ENCODE assay signal across 23 cellular contexts in genomic region chr4:16337936-16338335, GRCh38.
A peak's percentile ranks its signal among the peaks of the same experiment; 100 is the strongest.
DNase-seq lines count a peak whose midpoint lies in the region; ATAC-seq and TF ChIP-seq lines count a peak whose summit lies in the region.
"Had no signal": no experiment of that assay in that cellular context is flagged by ENCODE, and none has a peak within 500 bp of the region (broad histone marks: within the 10 kb centered on the region; RNA-seq: fewer than 3 reads in every experiment).

No MANE protein-coding gene starts in this region.

- H3K9me3 Mint-ChIP-seq in activated naive CD8-positive, alpha-beta T cell treated with anti-CD3 and anti-CD28 coated beads, Interleukin-2, amount 50 U/mL, for 24 hours = no peaks in the 10 kb centered on the region
- H3K9me3 Mint-ChIP-seq in stimulated activated naive B cell treated with anti-CD40 and anti-IgM and Interleukin-4, amounts not matched to agents 10 μg/mL and 1 μg/mL and 100 μg/mL, for 72 hours = no peaks in the 10 kb centered on the region
- H3K9me3 Mint-ChIP-seq: CD4-positive, alpha-beta memory T cell; T-helper 1 cell treated with Interleukin-12 subunit alpha and Interleukin-12 subunit beta and Interleukin-4 antibody, amounts not matched to agents 30 μg/mL and 1 μg/mL, for 36 hours had no signal

- in situ Hi-C loops in GM23248 (cut with MboI) (no loop called here), ACHN (cut with HindIII; ENCODE audit: low pct_ligation_motif_present, low pct_unique_long_range_greater_than_20kb, low sequenced_read_pairs) (no loop called here)

- H3K79me2 ChIP-seq in GM23248 (ENCODE audit: insufficient read depth) = no peaks in the 10 kb centered on the region

- no peaks in the 10 kb centered on the region for H3K4me1 Mint-ChIP-seq in activated naive CD8-positive, alpha-beta T cell treated with anti-CD3 and anti-CD28 coated beads, Interleukin-2, amount 50 U/mL, for 24 hours
- no peaks in the 10 kb centered on the region for H3K4me1 Mint-ChIP-seq in stimulated activated naive B cell treated with anti-CD40 and anti-IgM and Interleukin-4, amounts not matched to agents 10 μg/mL and 1 μg/mL and 100 μg/mL, for 72 hours
- H3K4me1 Mint-ChIP-seq: CD4-positive, alpha-beta memory T cell had no signal

- H3K4me1 ChIP-seq in GM23248 (ENCODE audit: insufficient read depth) = no peaks in the 10 kb centered on the region
- H3K4me1 ChIP-seq: ascending aorta had no signal

- H3K9me2 ChIP-seq in GM23248 (ENCODE audit: insufficient read depth) = no peaks in the 10 kb centered on the region

- no peak overlapping the region for H3K4me3 ChIP-seq in GM23248
- no peak overlapping the region for H3K4me3 ChIP-seq in choroid plexus epithelial cell (ENCODE audit: low read depth, low read length)
- H3K4me3 ChIP-seq: ascending aorta had no signal

- H4K20me1 ChIP-seq in GM23248 (ENCODE audit: insufficient read depth) = no peaks in the 10 kb centered on the region

- H3K36me3 ChIP-seq in GM23248 (ENCODE audit: low read depth) = no peaks in the 10 kb centered on the region
- H3K36me3 ChIP-seq: ascending aorta, neutrophil, WERI-Rb-1 had no signal

- no peak overlapping the region for H3K9ac ChIP-seq in GM23248

- no peak for TF ChIP-seq CTCF in choroid plexus epithelial cell (conservative IDR thresholded peaks at IDR 0.05; ENCODE audit: low read depth, low read length)

- DNase-seq in GM23248 (peak; percentile 46), RKO (ENCODE audit: low spot score) (peak; percentile 61), choroid plexus epithelial cell (ENCODE audit: low read depth) (peak; percentile 5), non-pigmented ciliary epithelial cell (ENCODE audit: low read depth) (peak; percentile 74), dedifferentiated amniotic fluid mesenchymal stem cell (ENCODE audit: extremely low spot score) (no peak), ACHN (no peak)
- DNase-seq in activated naive CD8-positive, alpha-beta T cell treated with anti-CD3 and anti-CD28 coated beads, Interleukin-2, amount 50 U/mL, for 24 hours = no peak
- no peak for DNase-seq in stimulated activated naive B cell treated with anti-CD40 and anti-IgM and Interleukin-4, amounts not matched to agents 10 μg/mL and 1 μg/mL and 100 μg/mL, for 72 hours
- DNase-seq: activated CD4-positive, alpha-beta T cell treated with anti-CD3 and anti-CD28 coated beads, Interleukin-2, amount 50 U/mL, for 48 hours; activated naive CD4-positive, alpha-beta T cell; CD4-positive, alpha-beta memory T cell; cortex of kidney; DMS53; Kasumi-1; NCI-H526 treated with DMSO at 0.1 percent for 48 hours; retina; SIG-M5; stimulated activated CD4-positive, alpha-beta T cell treated with anti-CD3 and anti-CD28 coated beads, Interleukin-12 subunit alpha, Interleukin-12 subunit beta, amount 100 ng/mL, for 4 hours; stimulated activated CD8-positive, alpha-beta memory T cell treated with anti-CD3 and anti-CD28 coated beads, Interleukin-4, amount 100 ng/mL, for 48 hours; WERI-Rb-1 had no signal

- no peaks in the 10 kb centered on the region for H3F3A ChIP-seq in GM23248 (ENCODE audit: insufficient read depth)

- no peak overlapping the region for H3K27ac Mint-ChIP-seq in activated naive CD8-positive, alpha-beta T cell treated with anti-CD3 and anti-CD28 coated beads, Interleukin-2, amount 50 U/mL, for 24 hours
- no peak overlapping the region for H3K27ac Mint-ChIP-seq in stimulated activated naive B cell treated with anti-CD40 and anti-IgM and Interleukin-4, amounts not matched to agents 10 μg/mL and 1 μg/mL and 100 μg/mL, for 72 hours
- H3K27ac Mint-ChIP-seq: CD4-positive, alpha-beta memory T cell; T-helper 1 cell treated with Interleukin-12 subunit alpha and Interleukin-12 subunit beta and Interleukin-4 antibody, amounts not matched to agents 30 μg/mL and 1 μg/mL, for 36 hours had no signal

- 17 to 30% methylated on average over 2 of the region's 2 CpGs for WGBS in GM23248 (ENCODE audit: low coverage in 1 of 2, low lambda C conversion rate in 2 of 2, missing lambda C conversion rate in 2 of 2), 2 experiments

- peaks cover 42% of the 10 kb centered on the region for H3K27me3 ChIP-seq in GM23248 (replicated peaks; ENCODE audit: insufficient read depth)
- H3K27me3 ChIP-seq: ascending aorta, neutrophil had no signal

- peaks cover 7% of the 10 kb centered on the region for H3K27me3 Mint-ChIP-seq in activated naive CD8-positive, alpha-beta T cell treated with anti-CD3 and anti-CD28 coated beads, Interleukin-2, amount 50 U/mL, for 24 hours
- peaks cover 0 to 2% of the 10 kb centered on the region in 2 donors for H3K27me3 Mint-ChIP-seq in stimulated activated naive B cell treated with anti-CD40 and anti-IgM and Interleukin-4, amounts not matched to agents 10 μg/mL and 1 μg/mL and 100 μg/mL, for 72 hours

- no peak overlapping the region for H2AFZ ChIP-seq in GM23248

- H3K4me2 ChIP-seq in GM23248 (ENCODE audit: unreplicated experiment) = no peak overlapping the region

- H3K27ac ChIP-seq in GM23248 = no peak overlapping the region
- H3K27ac ChIP-seq: ascending aorta, neutrophil, WERI-Rb-1 had no signal

- no peaks in the 10 kb centered on the region for H3K36me3 Mint-ChIP-seq in activated naive CD8-positive, alpha-beta T cell treated with anti-CD3 and anti-CD28 coated beads, Interleukin-2, amount 50 U/mL, for 24 hours (ENCODE audit: low read depth)
- no peaks in the 10 kb centered on the region for H3K36me3 Mint-ChIP-seq in stimulated activated naive B cell treated with anti-CD40 and anti-IgM and Interleukin-4, amounts not matched to agents 10 μg/mL and 1 μg/mL and 100 μg/mL, for 72 hours
- H3K36me3 Mint-ChIP-seq: CD4-positive, alpha-beta memory T cell had no signal

- ATAC-seq in activated naive CD8-positive, alpha-beta T cell treated with anti-CD3 and anti-CD28 coated beads, Interleukin-2, amount 50 U/mL, for 24 hours = no peak
- no peak for ATAC-seq in stimulated activated naive B cell treated with anti-CD40 and anti-IgM and Interleukin-4, amounts not matched to agents 10 μg/mL and 1 μg/mL and 100 μg/mL, for 72 hours (replicated peaks)

- H3K4me3 Mint-ChIP-seq in activated naive CD8-positive, alpha-beta T cell treated with anti-CD3 and anti-CD28 coated beads, Interleukin-2, amount 50 U/mL, for 24 hours = no peak overlapping the region
- no peak overlapping the region for H3K4me3 Mint-ChIP-seq in stimulated activated naive B cell treated with anti-CD40 and anti-IgM and Interleukin-4, amounts not matched to agents 10 μg/mL and 1 μg/mL and 100 μg/mL, for 72 hours
- H3K4me3 Mint-ChIP-seq: CD4-positive, alpha-beta memory T cell; T-helper 1 cell treated with Interleukin-12 subunit alpha and Interleukin-12 subunit beta and Interleukin-4 antibody, amounts not matched to agents 30 μg/mL and 1 μg/mL, for 36 hours had no signal

- H3K9me3 ChIP-seq in GM23248 (ENCODE audit: low read depth) = no peaks in the 10 kb centered on the region
- H3K9me3 ChIP-seq: ascending aorta, neutrophil had no signal

Comparison
In these comparisons a context has a peak if more than half of its experiments do, and no peak if none do; other contexts are left out.
1. DNase-seq: peak in GM23248 (single experiment), RKO (single experiment), choroid plexus epithelial cell (single experiment) and non-pigmented ciliary epithelial cell (single experiment); none in dedifferentiated amniotic fluid mesenchymal stem cell (single experiment), activated naive CD8-positive, alpha-beta T cell treated with anti-CD3 and anti-CD28 coated beads, Interleukin-2, amount 50 U/mL, for 24 hours (single experiment), stimulated activated naive B cell treated with anti-CD40 and anti-IgM and Interleukin-4, amounts not matched to agents 10 μg/mL and 1 μg/mL and 100 μg/mL, for 72 hours (single experiment) and ACHN (single experiment).